In genomic region chr19:41995959-41996797, GRCh38 we compare ENCODE assay signal across 9 cellular contexts. TPM values are rescaled to one million over a fixed set of nuclear protein-coding genes. Genes with fewer than 3 reads are reported as not detected.
DNase-seq lines count a peak whose midpoint lies in the region; ATAC-seq lines count a peak whose summit lies in the region.
"Had no signal": no experiment of that assay in that cellular context is flagged by ENCODE, and none has a peak within 500 bp of the region (broad histone marks: within the 10 kb centered on the region; RNA-seq: fewer than 3 reads in every experiment).

No MANE protein-coding gene starts in this region.

- H3K27me3 ChIP-seq in CD4-positive, CD25-positive, alpha-beta regulatory T cell (ENCODE audit: control insufficient read depth, insufficient read depth, low read length) = peaks cover 26% of the 10 kb centered on the region
- H3K27me3 ChIP-seq in layer of hippocampus (ENCODE audit: control insufficient read depth, insufficient read depth, low read length) = peaks cover 28% of the 10 kb centered on the region

- ATAC-seq in CD4-positive, CD25-positive, alpha-beta regulatory T cell (ENCODE audit: low read depth in 2 of 2) = no peak
- no peak for ATAC-seq in GM19035 (IDR thresholded peaks at IDR 0.05; ENCODE audit: unreplicated experiment)
- ATAC-seq in activated CD8-positive, alpha-beta memory T cell treated with anti-CD3 and anti-CD28 coated beads, Interleukin-2, amount 10 ng/mL, durations not matched to agents 7 days and 5 days = no peak

- H3K9me3 ChIP-seq in CD4-positive, CD25-positive, alpha-beta regulatory T cell (ENCODE audit: control insufficient read depth in 2 of 2, low read length in 2 of 2) = no peaks in the 10 kb centered on the region

- peaks cover 0 to 49% (median 16%) of the 10 kb centered on the region in 4 donors for H3K4me1 Mint-ChIP-seq in CD4-positive, CD25-positive, alpha-beta regulatory T cell
- H3K4me1 Mint-ChIP-seq in activated CD8-positive, alpha-beta memory T cell treated with anti-CD3 and anti-CD28 coated beads, Interleukin-2, amount 10 ng/mL, durations not matched to agents 7 days and 5 days = peaks cover 22% of the 10 kb centered on the region

- H3K4me1 ChIP-seq in CD4-positive, CD25-positive, alpha-beta regulatory T cell (ENCODE audit: control insufficient read depth, insufficient read depth, low read length, poor library complexity, severe bottlenecking) = peaks cover 32% of the 10 kb centered on the region

- no peaks in the 10 kb centered on the region for H3K36me3 ChIP-seq in CD4-positive, CD25-positive, alpha-beta regulatory T cell (ENCODE audit: control insufficient read depth, insufficient read depth, low read length)

- H3K27me3 Mint-ChIP-seq in CD4-positive, CD25-positive, alpha-beta regulatory T cell = peaks cover 46% of the 10 kb centered on the region
- H3K27me3 Mint-ChIP-seq in activated CD8-positive, alpha-beta memory T cell treated with anti-CD3 and anti-CD28 coated beads, Interleukin-2, amount 10 ng/mL, durations not matched to agents 7 days and 5 days = peaks cover 60% of the 10 kb centered on the region

- no peak overlapping the region for H3K27ac ChIP-seq in CD4-positive, CD25-positive, alpha-beta regulatory T cell (ENCODE audit: insufficient read depth, low read length, poor library complexity, severe bottlenecking)
- peak overlapping the region; percentile 14 for H3K27ac ChIP-seq in layer of hippocampus (ENCODE audit: low read depth, low read length)
- H3K27ac ChIP-seq: coronary artery had no signal

- in situ Hi-C loops in G401 (cut with HindIII; ENCODE audit: low sequenced_read_pairs) = no loop called here

- no peak for DNase-seq in CD4-positive, CD25-positive, alpha-beta regulatory T cell
- peak; percentile 86 for DNase-seq in G401 (ENCODE audit: low spot score)
- DNase-seq in NCI-H69 (lab: John Stamatoyannopoulos, UW) = peak; percentile 74
- DNase-seq in mesenteric fat pad (ENCODE audit: low spot score) = no peak
- DNase-seq in activated CD8-positive, alpha-beta memory T cell treated with anti-CD3 and anti-CD28 coated beads, Interleukin-2, amount 10 ng/mL, durations not matched to agents 7 days and 5 days = no peak
- no peak for DNase-seq in activated effector memory CD4-positive, alpha-beta T cell treated with Interleukin-2 at 50 U/mL for 16 hours

- H3K4me3 ChIP-seq in CD4-positive, CD25-positive, alpha-beta regulatory T cell (ENCODE audit: low read depth, low read length) = no peak overlapping the region
- H3K4me3 ChIP-seq: coronary artery had no signal

- peak overlapping the region in 3 of 4 donors; percentile 16 to 89 (median 54) for H3K4me3 Mint-ChIP-seq in CD4-positive, CD25-positive, alpha-beta regulatory T cell
- H3K4me3 Mint-ChIP-seq in activated CD8-positive, alpha-beta memory T cell treated with anti-CD3 and anti-CD28 coated beads, Interleukin-2, amount 10 ng/mL, durations not matched to agents 7 days and 5 days = no peak overlapping the region

- peaks cover 0 to 6% (median 0%) of the 10 kb centered on the region in 7 donors for H3K9me3 Mint-ChIP-seq in CD4-positive, CD25-positive, alpha-beta regulatory T cell
- H3K9me3 Mint-ChIP-seq in activated CD8-positive, alpha-beta memory T cell treated with anti-CD3 and anti-CD28 coated beads, Interleukin-2, amount 10 ng/mL, durations not matched to agents 7 days and 5 days (ENCODE audit: low read depth) = no peaks in the 10 kb centered on the region

- CTCF ChIA-PET in activated CD8-positive, alpha-beta memory T cell treated with anti-CD3 and anti-CD28 coated beads, Interleukin-2, amount 10 ng/mL, durations not matched to agents 7 days and 5 days (lab: Charles Lee) = interaction anchor here (1.2 kb wide), 1 partner anchor 36 kb away, joined by 3 read pairs; no protein-coding TSS in a partner anchor

- peaks cover 9% of the 10 kb centered on the region for H3K36me3 Mint-ChIP-seq in CD4-positive, CD25-positive, alpha-beta regulatory T cell
- no peaks in the 10 kb centered on the region for H3K36me3 Mint-ChIP-seq in activated CD8-positive, alpha-beta memory T cell treated with anti-CD3 and anti-CD28 coated beads, Interleukin-2, amount 10 ng/mL, durations not matched to agents 7 days and 5 days

- no peak overlapping the region for H3K27ac Mint-ChIP-seq in CD4-positive, CD25-positive, alpha-beta regulatory T cell
- no peak overlapping the region for H3K27ac Mint-ChIP-seq in activated CD8-positive, alpha-beta memory T cell treated with anti-CD3 and anti-CD28 coated beads, Interleukin-2, amount 10 ng/mL, durations not matched to agents 7 days and 5 days

RNA-seq across cellular contexts. Expression of gene ATP1A3, which starts 2.1 kb away (rescaled TPM):
- 11.1 TPM for total RNA-seq in CD4-positive, CD25-positive, alpha-beta regulatory T cell
- 1 to 10 TPM in 3 of 4 donors, under 1 TPM in 1; 0.92 to 3.5 (median 1.7) TPM for polyA plus RNA-seq in CD4-positive, CD25-positive, alpha-beta regulatory T cell
- 1.2 and 2.7 TPM in 2 replicates for total RNA-seq in G401 (2014; rRNA removed; shearing (Covaris generic))
- not detected for total RNA-seq in mesenteric fat pad
- 1 to 10 TPM; 3.4 to 5.6 TPM for total RNA-seq in activated CD8-positive, alpha-beta memory T cell treated with anti-CD3 and anti-CD28 coated beads, Interleukin-2, amount 10 ng/mL, durations not matched to agents 7 days and 5 days

RNA-seq across cellular contexts. Expression of gene RABAC1, which starts 37.1 kb away (rescaled TPM):
- total RNA-seq in CD4-positive, CD25-positive, alpha-beta regulatory T cell = 94.0 TPM
- 100 to 1,000 TPM; 184 to 261 (median 237) TPM for polyA plus RNA-seq in CD4-positive, CD25-positive, alpha-beta regulatory T cell
- 198 and 315 TPM in 2 replicates for total RNA-seq in G401 (2014; rRNA removed; shearing (Covaris generic))
- 145 TPM for total RNA-seq in mesenteric fat pad
- 10 to 100 TPM; 81.3 to 93.9 TPM for total RNA-seq in activated CD8-positive, alpha-beta memory T cell treated with anti-CD3 and anti-CD28 coated beads, Interleukin-2, amount 10 ng/mL, durations not matched to agents 7 days and 5 days

Comparison
In these comparisons a context has a peak if more than half of its experiments do, and no peak if none do; other contexts are left out.
1. DNase-seq: peak in G401 (single experiment) and NCI-H69 (single experiment); none in CD4-positive, CD25-positive, alpha-beta regulatory T cell (0 of 3), mesenteric fat pad (single experiment), activated CD8-positive, alpha-beta memory T cell treated with anti-CD3 and anti-CD28 coated beads, Interleukin-2, amount 10 ng/mL, durations not matched to agents 7 days and 5 days (single experiment) and activated effector memory CD4-positive, alpha-beta T cell treated with Interleukin-2 at 50 U/mL for 16 hours (single experiment).